9 cellular contexts compared by ENCODE assay signal in genomic region chr16:8905168-8905762, GRCh38. TPM values are rescaled to one million over a fixed set of nuclear protein-coding genes. Genes with fewer than 3 reads are reported as not detected.
DNase-seq lines count a peak whose midpoint lies in the region; ATAC-seq, FAIRE-seq and TF ChIP-seq lines count a peak whose summit lies in the region.
"Had no signal": no experiment of that assay in that cellular context is flagged by ENCODE, and none has a peak within 500 bp of the region (broad histone marks: within the 10 kb centered on the region; RNA-seq: fewer than 3 reads in every experiment).

No MANE protein-coding gene starts in this region.

- peak; percentile 57 for FAIRE-seq in GM12891 (lab: Jason Lieb, UNC)
- FAIRE-seq in urothelium cell line (lab: Jason Lieb, UNC), result no peak

- DNase-seq in AG09319 (ENCODE audit: extremely low read depth, low read depth) (no peak), GM12891 (ENCODE audit: insufficient read length, low spot score) (no peak), NCI-H82 (lab: John Stamatoyannopoulos, UW) (peak; percentile 53), erythroblast (lab: John Stamatoyannopoulos, UW) (peak; percentile 45 to 61), urothelium cell line (ENCODE audit: low spot score) (peak; percentile 21)
- no peak for DNase-seq in activated CD4-positive, alpha-beta T cell treated with anti-CD3 and anti-CD28 coated beads for 48 hours

- TF ChIP-seq POLR2A in GM12891 (IDR thresholded peaks at IDR 0.05; ENCODE audit: low read depth, low read length), result no peak
- no peak for TF ChIP-seq POLR2A in erythroblast (IDR thresholded peaks at IDR 0.05; ENCODE audit: low read length)

- TF ChIP-seq CTCF in AG09319 (IDR thresholded peaks at IDR 0.05; ENCODE audit: low read depth, low read length), result peak; percentile 52

- ATAC-seq in GM19035 (IDR thresholded peaks at IDR 0.05; ENCODE audit: unreplicated experiment) (no peak), GM21528 (IDR thresholded peaks at IDR 0.05; ENCODE audit: low FRiP score, unreplicated experiment) (no peak)

TF ChIP-seq in GM12891, 5 proteins besides CTCF, POLR2A, EP300 and RAD21:
- TF ChIP-seq PAX5 (IDR thresholded peaks at IDR 0.05; ENCODE audit: insufficient read depth, low read length, severe bottlenecking) (peak; percentile 4), TAF1 (IDR thresholded peaks at IDR 0.05; ENCODE audit: low read depth, low read length) (no peak), SPI1 (IDR thresholded peaks at IDR 0.05; ENCODE audit: low read depth, low read length) (no peak), POLR2AphosphoS5 (IDR thresholded peaks at IDR 0.05; ENCODE audit: low read depth, low read length) (0 out of 2 replicates have a peak, but pooled peaks have one; percentile 49), POU2F2 (IDR thresholded peaks at IDR 0.05; ENCODE audit: low read depth, low read length) (0 out of 2 replicates have a peak, but pooled peaks have one; percentile 15)
TF ChIP-seq in GM12891: peak in this region for 3.

RNA-seq across cellular contexts. Expression of gene LITAFD, which starts 23.1 kb away (rescaled TPM):
- 0.09 TPM for polyA plus RNA-seq in GM12891 (2012; ENCODE audit: low read depth, missing spikeins)
- polyA plus RNA-seq: thymus had no signal

RNA-seq across cellular contexts. Expression of gene CARHSP1, which starts 36.5 kb away (rescaled TPM):
- polyA plus RNA-seq in GM12891 (2012; ENCODE audit: low read depth, missing spikeins), result 68.1 TPM

RNA-seq across cellular contexts. Expression of gene USP7, which starts 58.4 kb away (rescaled TPM):
- 52.5 TPM for polyA plus RNA-seq in GM12891 (2012; ENCODE audit: low read depth, missing spikeins)

Comparison
In these comparisons a context has a peak if more than half of its experiments do, and no peak if none do; other contexts are left out.
1. DNase-seq: peak in NCI-H82 (single experiment), erythroblast (2 of 2) and urothelium cell line (single experiment); none in AG09319 (single experiment), GM12891 (single experiment) and activated CD4-positive, alpha-beta T cell treated with anti-CD3 and anti-CD28 coated beads for 48 hours (single experiment).